12 cellular contexts compared by ENCODE assay signal in genomic region chr7:151566897-151567320, GRCh38. TPM values are rescaled to one million over a fixed set of nuclear protein-coding genes. Genes with fewer than 3 reads are reported as not detected.
DNase-seq lines count a peak whose midpoint lies in the region; ATAC-seq and TF ChIP-seq lines count a peak whose summit lies in the region.
"Had no signal": no experiment of that assay in that cellular context is flagged by ENCODE, and none has a peak within 500 bp of the region (broad histone marks: within the 10 kb centered on the region; RNA-seq: fewer than 3 reads in every experiment).

No MANE protein-coding gene starts in this region.

- TF ChIP-seq CTCF in esophagus muscularis mucosa (IDR thresholded peaks at IDR 0.05) (no peak), mesothelial cell of epicardium (IDR thresholded peaks at IDR 0.05; ENCODE audit: unreplicated experiment) (no peak)

- H3K36me3 Mint-ChIP-seq in mesothelial cell of epicardium = peaks cover 18% of the 10 kb centered on the region

- H3K9me3 ChIP-seq in esophagus muscularis mucosa = no peaks in the 10 kb centered on the region

- ATAC-seq in GM18511 (IDR thresholded peaks at IDR 0.05; ENCODE audit: unreplicated experiment) = no peak

- H3K4me1 ChIP-seq in esophagus muscularis mucosa = peaks cover 5 to 24% (median 17%) of the 10 kb centered on the region in 4 donors

- TF ChIP-seq EP300 in esophagus muscularis mucosa (IDR thresholded peaks at IDR 0.05) = no peak

- H3K4me1 Mint-ChIP-seq in mesothelial cell of epicardium = peaks cover 16% of the 10 kb centered on the region

- 55% methylated on average over 8 of the region's 8 CpGs for WGBS in esophagus muscularis mucosa

- H3K4me3 ChIP-seq in esophagus muscularis mucosa = no peak overlapping the region

- intact Hi-C loops in esophagus muscularis mucosa (cut with DNase I) = no loop called here

- no peaks in the 10 kb centered on the region for H3K9me3 Mint-ChIP-seq in mesothelial cell of epicardium
- H3K9me3 Mint-ChIP-seq: activated naive CD4-positive, alpha-beta T cell treated with anti-CD3 and anti-CD28 coated beads for 36 hours had no signal

- H3K27ac ChIP-seq in esophagus muscularis mucosa (replicated peaks in 1 of 4) = peak overlapping the region; percentile 54 to 67 (median 61)
- H3K27ac ChIP-seq: epithelial cell of prostate had no signal

- H3K27me3 ChIP-seq in esophagus muscularis mucosa = no peaks in the 10 kb centered on the region

- H3K36me3 ChIP-seq in esophagus muscularis mucosa = peaks cover 20 to 59% (median 47%) of the 10 kb centered on the region in 4 donors

- H3K4me3 Mint-ChIP-seq in mesothelial cell of epicardium = no peak overlapping the region
- H3K4me3 Mint-ChIP-seq: activated naive CD4-positive, alpha-beta T cell treated with anti-CD3 and anti-CD28 coated beads for 36 hours had no signal

- DNase-seq in AG20443 (ENCODE audit: low spot score) = peak; percentile 86
- peak; percentile 69 for DNase-seq in OCI-M1 (lab: John Stamatoyannopoulos, UW)
- DNase-seq in esophagus muscularis mucosa (ENCODE audit: extremely low spot score) = no peak
- DNase-seq in mesothelial cell of epicardium (ENCODE audit: low spot score in 2 of 2, unreplicated experiment in 2 of 2) = no peak
- no peak for DNase-seq in mesenteric fat pad (ENCODE audit: low spot score)
- DNase-seq in NCI-H187 (lab: John Stamatoyannopoulos, UW) = no peak
- no peak for DNase-seq in foreskin melanocyte
- DNase-seq: activated CD4-positive, CD25-positive, alpha-beta regulatory T cell treated with anti-CD3 and anti-CD28 coated beads, Interleukin-2, amount 50 U/mL, for 72 hours; activated naive CD4-positive, alpha-beta T cell treated with anti-CD3 and anti-CD28 coated beads for 36 hours; NCI-H69 had no signal

- H3K27ac Mint-ChIP-seq in mesothelial cell of epicardium = peak overlapping the region; percentile 79
- H3K27ac Mint-ChIP-seq: activated naive CD4-positive, alpha-beta T cell treated with anti-CD3 and anti-CD28 coated beads for 36 hours had no signal

- no peak for TF ChIP-seq POLR2A in esophagus muscularis mucosa (IDR thresholded peaks at IDR 0.05; ENCODE audit: low read depth)

- H3K27me3 Mint-ChIP-seq in mesothelial cell of epicardium (ENCODE audit: low read depth) = no peaks in the 10 kb centered on the region

RNA-seq across cellular contexts. Expression of gene RHEB, which starts 47.2 kb away (rescaled TPM):
- total RNA-seq in esophagus muscularis mucosa = 100 to 1,000 TPM in 3 of 4 donors, 10 to 100 TPM in 1; 98.5 to 187 (median 163) TPM
- total RNA-seq in mesothelial cell of epicardium = 88.5 to 90.3 TPM (median 89.4 TPM) in 3 replicates
- 162 TPM for total RNA-seq in mesenteric fat pad

Comparison
In these comparisons a context has a peak if more than half of its experiments do, and no peak if none do; other contexts are left out.
1. DNase-seq: peak in AG20443 (single experiment) and OCI-M1 (single experiment); none in esophagus muscularis mucosa (single experiment), mesothelial cell of epicardium (0 of 2), mesenteric fat pad (single experiment), NCI-H187 (0 of 2) and foreskin melanocyte (single experiment).